In the genomic region with DNA sequence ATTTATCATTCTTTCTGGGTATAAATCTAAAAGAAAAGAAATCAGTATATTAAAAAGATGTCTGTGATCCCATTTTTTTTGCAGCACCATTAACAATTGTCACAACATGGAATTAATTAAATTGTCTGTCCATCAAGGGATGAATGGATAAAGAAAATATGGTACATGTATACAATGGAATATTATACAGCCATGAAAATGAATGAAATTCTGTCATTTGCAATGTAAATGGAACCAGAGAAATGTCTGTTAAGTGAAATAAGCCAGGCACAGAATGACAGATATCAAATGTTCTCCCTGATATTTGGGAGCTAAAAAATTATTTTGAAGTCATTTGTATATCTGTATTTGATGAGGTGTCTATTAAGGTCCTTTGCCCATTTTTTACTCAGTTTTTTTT, we compare ENCODE assay signal across 27 cellular contexts.
"Had no signal": no experiment of that assay in that cellular context is flagged by ENCODE, and none has a peak within 500 bp of the region (broad histone marks: within the 10 kb centered on the region; RNA-seq: fewer than 3 reads in every experiment).

No MANE protein-coding gene starts in this region.

- H3K4me1 ChIP-seq: stomach, suprapubic skin, testis, thyroid gland, tibial artery, tibial nerve, transverse colon, upper lobe of left lung, upper lobe of right lung, uterus, vagina had no signal

- H3K27me3 ChIP-seq: stomach, suprapubic skin, testis, thyroid gland, tibial artery, tibial nerve, transverse colon, upper lobe of left lung, upper lobe of right lung, uterus, vagina had no signal

- ATAC-seq: stimulated activated effector memory CD8-positive, alpha-beta T cell treated with anti-CD3 and anti-CD28 coated beads, Interleukin-12 subunit alpha, Interleukin-12 subunit beta, amount 100 ng/mL, for 72 hours; stimulated activated memory B cell treated with anti-CD40 and anti-IgM and Interleukin-4, amounts not matched to agents 10 μg/mL and 1 μg/mL and 100 μg/mL, for 72 hours; stimulated activated naive B cell treated with anti-CD40 and anti-IgM and Interleukin-4, amounts not matched to agents 10 μg/mL and 1 μg/mL and 100 μg/mL, for 72 hours; stimulated activated naive CD8-positive, alpha-beta T cell treated with anti-CD3 and anti-CD28 coated beads, Interleukin-15, amount 100 ng/mL, for 72 hours; stimulated activated naive CD8-positive, alpha-beta T cell treated with anti-CD3 and anti-CD28 coated beads, Interleukin-15, Interleukin-2, amounts not matched to agents 100 U/mL and 50 U/mL, for 24 hours; upper lobe of right lung had no signal

- H3K4me3 ChIP-seq: stomach, suprapubic skin, testis, thoracic aorta, thyroid gland, tibial artery, tibial nerve, transverse colon, upper lobe of left lung, upper lobe of right lung, uterus, vagina had no signal

- DNase-seq: stimulated activated CD4-positive, alpha-beta T cell treated with anti-CD3 and anti-CD28 coated beads, Interleukin-2, amount 100 ng/mL, for 48 hours; stimulated activated CD4-positive, alpha-beta T cell treated with anti-CD3 and anti-CD28 coated beads, Interleukin-4, amount 100 ng/mL, for 1 hour; stimulated activated CD4-positive, alpha-beta T cell treated with anti-CD3 and anti-CD28 coated beads, Interleukin-4, amount 100 ng/mL, for 24 hours; stimulated activated CD4-positive, alpha-beta T cell treated with anti-CD3 and anti-CD28 coated beads, Interleukin-4, amount 100 ng/mL, for 4 hours; stimulated activated CD8-positive, alpha-beta memory T cell treated with anti-CD3 and anti-CD28 coated beads, Interleukin-4, amount 100 ng/mL, for 48 hours; stimulated activated naive B cell treated with anti-CD40 and anti-IgM and Interleukin-4, amounts not matched to agents 10 μg/mL and 1 μg/mL and 100 μg/mL, for 72 hours; stimulated activated naive CD4-positive, alpha-beta T cell; stimulated activated naive CD4-positive, alpha-beta T cell treated with Interleukin-2 at 50 U/mL for 16 hours; stimulated activated naive CD8-positive, alpha-beta T cell treated with anti-CD3 and anti-CD28 coated beads, Interleukin-15, amount 100 ng/mL, for 72 hours; stimulated activated naive CD8-positive, alpha-beta T cell treated with anti-CD3 and anti-CD28 coated beads, Interleukin-15, Interleukin-2, amounts not matched to agents 100 U/mL and 50 U/mL, for 24 hours; stomach; substantia nigra; testis; thyroid gland; tibial artery; transverse colon; trophoblast cell; upper lobe of left lung; upper lobe of right lung; uterus had no signal

- H3K36me3 ChIP-seq: stomach, suprapubic skin, thoracic aorta, thyroid gland, tibial artery, tibial nerve, transverse colon, upper lobe of left lung, upper lobe of right lung, uterus, vagina had no signal

- FAIRE-seq: urothelium cell line had no signal

- H3K27ac ChIP-seq: stomach, suprapubic skin, testis, thoracic aorta, thyroid gland, tibial artery, tibial nerve, transverse colon, upper lobe of left lung, upper lobe of right lung, uterus, vagina had no signal

- H3K9me3 ChIP-seq: stomach, suprapubic skin, testis, thoracic aorta, thyroid gland, transverse colon, upper lobe of left lung, upper lobe of right lung, uterus, vagina had no signal
